Comparison of ENCODE assay signal across 15 cellular contexts in genomic region chr13:41577437-41577836, GRCh38.
DNase-seq lines count a peak whose midpoint lies in the region; ATAC-seq lines count a peak whose summit lies in the region.
"Had no signal": no experiment of that assay in that cellular context is flagged by ENCODE, and none has a peak within 500 bp of the region (broad histone marks: within the 10 kb centered on the region; RNA-seq: fewer than 3 reads in every experiment).

No MANE protein-coding gene starts in this region.

- peak overlapping the region; percentile 1 for H3K27ac Mint-ChIP-seq in T-helper 1 cell treated with Interleukin-12 subunit alpha and Interleukin-12 subunit beta and Interleukin-4 antibody, amounts not matched to agents 30 μg/mL and 1 μg/mL, for 36 hours
- H3K27ac Mint-ChIP-seq: activated naive CD8-positive, alpha-beta T cell treated with anti-CD3 and anti-CD28 coated beads, Interleukin-2, amount 50 U/mL, for 24 hours; GM23338 had no signal

- ATAC-seq in left ventricle myocardium superior = peak; percentile 96
- ATAC-seq in GM19023 (IDR thresholded peaks at IDR 0.05; ENCODE audit: unreplicated experiment) = no peak
- ATAC-seq in HG03045 (IDR thresholded peaks at IDR 0.05; ENCODE audit: unreplicated experiment) = no peak
- ATAC-seq in HG03097 (IDR thresholded peaks at IDR 0.05; ENCODE audit: low FRiP score, unreplicated experiment) = no peak
- ATAC-seq: activated naive CD8-positive, alpha-beta T cell treated with anti-CD3 and anti-CD28 coated beads, Interleukin-2, amount 50 U/mL, for 24 hours; GM23338; SK-N-SH treated with all-trans-retinoic acid at 6 μM for 48 hours had no signal

- no peaks in the 10 kb centered on the region for H3K27me3 Mint-ChIP-seq in T-helper 1 cell treated with Interleukin-12 subunit alpha and Interleukin-12 subunit beta and Interleukin-4 antibody, amounts not matched to agents 30 μg/mL and 1 μg/mL, for 36 hours (ENCODE audit: low read depth)
- H3K27me3 Mint-ChIP-seq: activated naive CD8-positive, alpha-beta T cell treated with anti-CD3 and anti-CD28 coated beads, Interleukin-2, amount 50 U/mL, for 24 hours had no signal

- H3K27me3 ChIP-seq in adipocyte (replicated peaks; ENCODE audit: control insufficient read depth, insufficient read depth, low read length) (no peaks in the 10 kb centered on the region), subcutaneous abdominal adipose tissue (ENCODE audit: control insufficient read depth in 5 of 5, insufficient read depth in 4 of 5, low read length in 5 of 5) (no peaks in the 10 kb centered on the region)

- peaks cover 10% of the 10 kb centered on the region for H3K4me1 Mint-ChIP-seq in T-helper 1 cell treated with Interleukin-12 subunit alpha and Interleukin-12 subunit beta and Interleukin-4 antibody, amounts not matched to agents 30 μg/mL and 1 μg/mL, for 36 hours (ENCODE audit: low read depth)
- H3K4me1 Mint-ChIP-seq: GM23338 had no signal

- peaks cover 5% of the 10 kb centered on the region for H3K36me3 Mint-ChIP-seq in T-helper 1 cell treated with Interleukin-12 subunit alpha and Interleukin-12 subunit beta and Interleukin-4 antibody, amounts not matched to agents 30 μg/mL and 1 μg/mL, for 36 hours (ENCODE audit: low read depth)

- H3K36me3 ChIP-seq in adipocyte (ENCODE audit: control insufficient read depth, insufficient read depth, low read length, severe bottlenecking) (peaks cover 5% of the 10 kb centered on the region), subcutaneous abdominal adipose tissue (ENCODE audit: control insufficient read depth in 5 of 5, insufficient read depth in 5 of 5, low read length in 5 of 5) (peaks cover 0 to 9% (median 0%) of the 10 kb centered on the region in 5 donors)

- H3K9me3 ChIP-seq in adipocyte (ENCODE audit: control insufficient read depth, low read length) = no peaks in the 10 kb centered on the region
- no peaks in the 10 kb centered on the region for H3K9me3 ChIP-seq in subcutaneous abdominal adipose tissue (ENCODE audit: control insufficient read depth in 5 of 5, low read length in 5 of 5)

- H3K4me1 ChIP-seq in adipocyte (ENCODE audit: control insufficient read depth, insufficient read depth, low read length) = peaks cover 27% of the 10 kb centered on the region
- H3K4me1 ChIP-seq in subcutaneous abdominal adipose tissue (ENCODE audit: control insufficient read depth in 5 of 5, insufficient read depth in 5 of 5, low read length in 5 of 5) = peaks cover 3 to 21% (median 7%) of the 10 kb centered on the region in 5 donors
- H3K4me1 ChIP-seq: parathyroid adenoma had no signal

- no peaks in the 10 kb centered on the region for H3K9me3 Mint-ChIP-seq in T-helper 1 cell treated with Interleukin-12 subunit alpha and Interleukin-12 subunit beta and Interleukin-4 antibody, amounts not matched to agents 30 μg/mL and 1 μg/mL, for 36 hours
- H3K9me3 Mint-ChIP-seq: activated naive CD8-positive, alpha-beta T cell treated with anti-CD3 and anti-CD28 coated beads, Interleukin-2, amount 50 U/mL, for 24 hours had no signal

- peak overlapping the region; percentile 54 for H3K27ac ChIP-seq in subcutaneous abdominal adipose tissue (ENCODE audit: low read depth, low read length)
- H3K27ac ChIP-seq: parathyroid adenoma had no signal

- intact Hi-C loops in left ventricle myocardium superior (cut with micrococcal nuclease) = no loop called here

- DNase-seq in T-helper 1 cell (no peak), adipocyte (ENCODE audit: low read depth) (peak; percentile 58), left ventricle myocardium superior (peak; percentile 46)
- DNase-seq: activated CD4-positive, alpha-beta T cell treated with anti-CD3 and anti-CD28 coated beads, Interleukin-2, amount 50 U/mL, for 4 hours; activated naive CD8-positive, alpha-beta T cell treated with anti-CD3 and anti-CD28 coated beads, Interleukin-2, amount 50 U/mL, for 24 hours; kidney; NCI-H446 treated with DMSO at 0.1 percent for 48 hours had no signal

- no peak overlapping the region for H3K4me3 Mint-ChIP-seq in T-helper 1 cell treated with Interleukin-12 subunit alpha and Interleukin-12 subunit beta and Interleukin-4 antibody, amounts not matched to agents 30 μg/mL and 1 μg/mL, for 36 hours
- H3K4me3 Mint-ChIP-seq: activated naive CD8-positive, alpha-beta T cell treated with anti-CD3 and anti-CD28 coated beads, Interleukin-2, amount 50 U/mL, for 24 hours; GM23338 had no signal

- H3K4me3 ChIP-seq in adipocyte (ENCODE audit: low read length) (no peak overlapping the region), subcutaneous abdominal adipose tissue (ENCODE audit: low read depth in 1 of 5, low read length in 5 of 5) (peak overlapping the region in 2 of 5 donors; percentile 9 to 40)
- H3K4me3 ChIP-seq: GM23338 had no signal

- H3K9ac ChIP-seq in adipocyte (ENCODE audit: low read length) (no peak overlapping the region), subcutaneous abdominal adipose tissue (ENCODE audit: low read length in 5 of 5) (peak overlapping the region in 1 of 5 donors; percentile 18)
- H3K9ac ChIP-seq: parathyroid adenoma had no signal

Comparison
In these comparisons a context has a peak if more than half of its experiments do, and no peak if none do; other contexts are left out.
1. DNase-seq: peak in adipocyte (single experiment) and left ventricle myocardium superior (single experiment); none in T-helper 1 cell (0 of 5).